Comparison of ENCODE assay signal across 7 cellular contexts in genomic region chr15:100438570-100438969, GRCh38.
DNase-seq lines count a peak whose midpoint lies in the region; ATAC-seq and TF ChIP-seq lines count a peak whose summit lies in the region.

No MANE protein-coding gene starts in this region.

- no peak overlapping the region for H3K4me3 ChIP-seq in Jurkat, Clone E6-1 (ENCODE audit: low read length)

- ATAC-seq in GM19395 (IDR thresholded peaks at IDR 0.05; ENCODE audit: unreplicated experiment) (peak; percentile 76), SK-N-SH treated with all-trans-retinoic acid at 6 μM for 48 hours (no peak; the same call in 2 of the 3 replicates), left ventricle myocardium superior (peak; percentile 72), GM18907 (IDR thresholded peaks at IDR 0.05; ENCODE audit: unreplicated experiment) (no peak)

- DNase-seq in Jurkat, Clone E6-1 (ENCODE audit: low read depth, low spot score) = peak; percentile 84
- DNase-seq in left ventricle myocardium superior (peak; percentile 88), mesenteric fat pad (ENCODE audit: low spot score) (no peak)
- peak; percentile 32 for DNase-seq in stimulated activated CD8-positive, alpha-beta memory T cell treated with anti-CD3 and anti-CD28 coated beads, Interleukin-4, amount 100 ng/mL, for 48 hours

- intact Hi-C loops in left ventricle myocardium superior (cut with micrococcal nuclease) = no loop called here

TF ChIP-seq in SK-N-SH treated with all-trans-retinoic acid at 6 μM for 48 hours, 23 proteins besides CTCF, POLR2A, EP300 and RAD21:
- no peak for TF ChIP-seq RARB (CRISPR knock-in tag; IDR thresholded peaks at IDR 0.05)
- 0 out of 2 replicates have a peak, but pooled peaks have one; percentile 38 for TF ChIP-seq TCF4 (CRISPR knock-in tag; IDR thresholded peaks at IDR 0.05; ENCODE audit: borderline replicate concordance)

Comparison
In these comparisons a context has a peak if more than half of its experiments do, and no peak if none do; other contexts are left out.
1. ATAC-seq: peak in GM19395 (single experiment) and left ventricle myocardium superior (single experiment); none in SK-N-SH treated with all-trans-retinoic acid at 6 μM for 48 hours (single experiment) and GM18907 (single experiment).